Comparison of ENCODE assay signal across 11 cellular contexts in the genomic region with DNA sequence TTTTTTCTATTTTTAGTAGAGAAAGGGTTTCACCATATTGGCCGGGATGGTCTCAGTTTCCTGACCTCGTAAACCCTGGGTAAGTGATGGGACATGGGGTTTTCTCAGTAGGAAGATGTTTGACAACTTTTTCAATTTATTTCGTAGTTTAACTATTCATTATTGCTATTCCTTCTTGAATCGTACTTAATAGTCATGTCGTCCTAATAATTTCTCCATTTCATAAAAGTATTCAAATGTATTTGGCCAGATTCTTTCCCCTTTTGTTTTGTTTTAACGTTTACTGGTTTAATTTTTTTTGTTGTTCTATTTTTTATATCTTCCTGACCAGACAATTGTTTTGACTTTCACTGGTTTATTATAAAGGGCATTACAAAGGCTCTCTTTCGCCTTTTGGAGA. TPM values are rescaled to one million over a fixed set of nuclear protein-coding genes. Genes with fewer than 3 reads are reported as not detected.
A peak's percentile ranks its signal among the peaks of the same experiment; 100 is the strongest.
DNase-seq lines count a peak whose midpoint lies in the region; ATAC-seq and TF ChIP-seq lines count a peak whose summit lies in the region.
"Had no signal": no experiment of that assay in that cellular context is flagged by ENCODE, and none has a peak within 500 bp of the region (broad histone marks: within the 10 kb centered on the region; RNA-seq: fewer than 3 reads in every experiment).

No MANE protein-coding gene starts in this region.

- CTCF ChIA-PET in activated CD8-positive, alpha-beta T cell treated with anti-CD3 and anti-CD28 coated beads for 36 hours (lab: Charles Lee) = interaction anchor here (0.7 to 1.6 kb wide), 13 partner anchors 10 to 664 kb away, joined by 3 to 5 read pairs (median 3); no protein-coding TSS in a partner anchor

- H3K9me3 Mint-ChIP-seq in activated T-cell treated with anti-CD3 and anti-CD28 coated beads, Interleukin-2, amount 50 U/mL, for 72 hours = no peaks in the 10 kb centered on the region
- H3K9me3 Mint-ChIP-seq in activated CD8-positive, alpha-beta T cell treated with anti-CD3 and anti-CD28 coated beads for 36 hours = peaks cover 10% of the 10 kb centered on the region
- H3K9me3 Mint-ChIP-seq in stimulated activated naive B cell treated with anti-CD40 and anti-IgM and Interleukin-4, amounts not matched to agents 10 μg/mL and 1 μg/mL and 100 μg/mL, for 72 hours = peaks cover 15 to 16% of the 10 kb centered on the region in 2 donors

- peaks cover 57% of the 10 kb centered on the region for H3K27me3 Mint-ChIP-seq in activated T-cell treated with anti-CD3 and anti-CD28 coated beads, Interleukin-2, amount 50 U/mL, for 72 hours (ENCODE audit: low read depth)
- H3K27me3 Mint-ChIP-seq in activated CD8-positive, alpha-beta T cell treated with anti-CD3 and anti-CD28 coated beads for 36 hours = peaks cover 54% of the 10 kb centered on the region
- peaks cover 53 to 65% of the 10 kb centered on the region in 2 donors for H3K27me3 Mint-ChIP-seq in stimulated activated naive B cell treated with anti-CD40 and anti-IgM and Interleukin-4, amounts not matched to agents 10 μg/mL and 1 μg/mL and 100 μg/mL, for 72 hours

- H3K4me3 ChIP-seq in iPS-15b (ENCODE audit: low read depth, low read length) = peak overlapping the region; percentile 70
- H3K4me3 ChIP-seq: ascending aorta had no signal

- intact Hi-C loops in activated CD8-positive, alpha-beta T cell treated with anti-CD3 and anti-CD28 coated beads for 36 hours (cut with micrococcal nuclease) = no loop called here

- peak overlapping the region; percentile 41 for H3K9ac ChIP-seq in iPS-15b (ENCODE audit: low read depth, low read length)

- H3K9me3 ChIP-seq in iPS-15b (ENCODE audit: control insufficient read depth, insufficient read depth, low read length) = no peaks in the 10 kb centered on the region
- H3K9me3 ChIP-seq: ascending aorta had no signal

- peaks cover 4% of the 10 kb centered on the region in 2 donors for H3K36me3 Mint-ChIP-seq in activated T-cell treated with anti-CD3 and anti-CD28 coated beads, Interleukin-2, amount 50 U/mL, for 72 hours (ENCODE audit: insufficient read depth in 2 of 2)
- no peaks in the 10 kb centered on the region for H3K36me3 Mint-ChIP-seq in activated CD8-positive, alpha-beta T cell treated with anti-CD3 and anti-CD28 coated beads for 36 hours (ENCODE audit: low read depth)
- peaks cover 2 to 7% of the 10 kb centered on the region in 2 donors for H3K36me3 Mint-ChIP-seq in stimulated activated naive B cell treated with anti-CD40 and anti-IgM and Interleukin-4, amounts not matched to agents 10 μg/mL and 1 μg/mL and 100 μg/mL, for 72 hours

- DNase-seq in activated T-cell treated with anti-CD3 and anti-CD28 coated beads, Interleukin-2, amount 50 U/mL, for 72 hours = no peak
- no peak for DNase-seq in activated T-cell treated with anti-CD3 and anti-CD28 coated beads, Interleukin-2, amount 50 U/mL, for 1 hour
- no peak for DNase-seq in activated CD8-positive, alpha-beta T cell treated with anti-CD3 and anti-CD28 coated beads for 36 hours
- no peak for DNase-seq in stimulated activated naive B cell treated with anti-CD40 and anti-IgM and Interleukin-4, amounts not matched to agents 10 μg/mL and 1 μg/mL and 100 μg/mL, for 72 hours
- no peak for DNase-seq in SK-N-DZ (ENCODE audit: low spot score)
- DNase-seq in GM10266 (ENCODE audit: extremely low spot score) = no peak
- DNase-seq: esophagus squamous epithelium had no signal

- H3K36me3 ChIP-seq in iPS-15b (ENCODE audit: control insufficient read depth, insufficient read depth, low read length) = no peaks in the 10 kb centered on the region
- H3K36me3 ChIP-seq: ascending aorta, esophagus squamous epithelium had no signal

- H3K27me3 ChIP-seq in iPS-15b (ENCODE audit: control insufficient read depth, insufficient read depth, low read length) = peaks cover 2% of the 10 kb centered on the region
- H3K27me3 ChIP-seq: ascending aorta had no signal

- no peak for TF ChIP-seq CTCF in activated CD8-positive, alpha-beta T cell treated with anti-CD3 and anti-CD28 coated beads for 36 hours (IDR thresholded peaks at IDR 0.05)
- TF ChIP-seq CTCF in GM10266 (IDR thresholded peaks at IDR 0.05; ENCODE audit: control insufficient read depth, insufficient read depth, low read depth, missing control alignments) = no peak

- peak overlapping the region; percentile 99 for H3K27ac Mint-ChIP-seq in activated T-cell treated with anti-CD3 and anti-CD28 coated beads, Interleukin-2, amount 50 U/mL, for 72 hours
- H3K27ac Mint-ChIP-seq in activated CD8-positive, alpha-beta T cell treated with anti-CD3 and anti-CD28 coated beads for 36 hours = peak overlapping the region; percentile 9
- no peak overlapping the region for H3K27ac Mint-ChIP-seq in stimulated activated naive B cell treated with anti-CD40 and anti-IgM and Interleukin-4, amounts not matched to agents 10 μg/mL and 1 μg/mL and 100 μg/mL, for 72 hours

- no peak for ATAC-seq in activated T-cell treated with anti-CD3 and anti-CD28 coated beads, Interleukin-2, amount 50 U/mL, for 72 hours (replicated peaks in 1 of 2)
- no peak for ATAC-seq in activated CD8-positive, alpha-beta T cell treated with anti-CD3 and anti-CD28 coated beads for 36 hours
- no peak for ATAC-seq in stimulated activated naive B cell treated with anti-CD40 and anti-IgM and Interleukin-4, amounts not matched to agents 10 μg/mL and 1 μg/mL and 100 μg/mL, for 72 hours (replicated peaks)
- no peak for ATAC-seq in GM21786 (IDR thresholded peaks at IDR 0.05; ENCODE audit: unreplicated experiment)

- POLR2A ChIA-PET in activated CD8-positive, alpha-beta T cell treated with anti-CD3 and anti-CD28 coated beads for 36 hours (lab: Charles Lee) = no interaction called here

- no peaks in the 10 kb centered on the region for H3K4me1 ChIP-seq in iPS-15b (ENCODE audit: control insufficient read depth, insufficient read depth, low read length)
- H3K4me1 ChIP-seq: ascending aorta had no signal

- peaks cover 56% of the 10 kb centered on the region for H3K4me1 Mint-ChIP-seq in activated T-cell treated with anti-CD3 and anti-CD28 coated beads, Interleukin-2, amount 50 U/mL, for 72 hours (ENCODE audit: low read depth)
- H3K4me1 Mint-ChIP-seq in activated CD8-positive, alpha-beta T cell treated with anti-CD3 and anti-CD28 coated beads for 36 hours (ENCODE audit: low read depth) = peaks cover 25% of the 10 kb centered on the region
- H3K4me1 Mint-ChIP-seq in stimulated activated naive B cell treated with anti-CD40 and anti-IgM and Interleukin-4, amounts not matched to agents 10 μg/mL and 1 μg/mL and 100 μg/mL, for 72 hours = peaks cover 12 to 18% of the 10 kb centered on the region in 2 donors

- peak overlapping the region; percentile 82 to 91 for H3K4me3 Mint-ChIP-seq in activated T-cell treated with anti-CD3 and anti-CD28 coated beads, Interleukin-2, amount 50 U/mL, for 72 hours
- H3K4me3 Mint-ChIP-seq in activated CD8-positive, alpha-beta T cell treated with anti-CD3 and anti-CD28 coated beads for 36 hours = peak overlapping the region; percentile 77
- peak overlapping the region; percentile 20 to 78 for H3K4me3 Mint-ChIP-seq in stimulated activated naive B cell treated with anti-CD40 and anti-IgM and Interleukin-4, amounts not matched to agents 10 μg/mL and 1 μg/mL and 100 μg/mL, for 72 hours

RNA-seq across cellular contexts. Expression of a gene that starts 16.3 kb away (rescaled TPM):
- total RNA-seq in activated T-cell treated with anti-CD3 and anti-CD28 coated beads, Interleukin-2, amount 50 U/mL, for 72 hours = not detected
- total RNA-seq in activated CD8-positive, alpha-beta T cell treated with anti-CD3 and anti-CD28 coated beads for 36 hours = not detected
- not detected in 2 replicates for polyA plus RNA-seq in SK-N-DZ (2014; cell fraction: cytosol; rRNA removed)
- not detected in 2 replicates for polyA plus RNA-seq in SK-N-DZ (2014; cell fraction: nucleus; rRNA removed)
- total RNA-seq: ascending aorta, esophagus squamous epithelium, liver had no signal
- polyA plus RNA-seq: liver had no signal

RNA-seq across cellular contexts. Expression of a gene that starts 26.4 kb away (rescaled TPM):
- not detected for total RNA-seq in activated T-cell treated with anti-CD3 and anti-CD28 coated beads, Interleukin-2, amount 50 U/mL, for 72 hours
- total RNA-seq in activated CD8-positive, alpha-beta T cell treated with anti-CD3 and anti-CD28 coated beads for 36 hours = not detected
- polyA plus RNA-seq in SK-N-DZ (2014; cell fraction: cytosol; rRNA removed) = not detected in 2 replicates
- not detected in 2 replicates for polyA plus RNA-seq in SK-N-DZ (2014; cell fraction: nucleus; rRNA removed)
- total RNA-seq: ascending aorta, esophagus squamous epithelium, liver had no signal
- polyA plus RNA-seq: liver had no signal
